ENCODE assay signal across 21 cellular contexts in the genomic region with DNA sequence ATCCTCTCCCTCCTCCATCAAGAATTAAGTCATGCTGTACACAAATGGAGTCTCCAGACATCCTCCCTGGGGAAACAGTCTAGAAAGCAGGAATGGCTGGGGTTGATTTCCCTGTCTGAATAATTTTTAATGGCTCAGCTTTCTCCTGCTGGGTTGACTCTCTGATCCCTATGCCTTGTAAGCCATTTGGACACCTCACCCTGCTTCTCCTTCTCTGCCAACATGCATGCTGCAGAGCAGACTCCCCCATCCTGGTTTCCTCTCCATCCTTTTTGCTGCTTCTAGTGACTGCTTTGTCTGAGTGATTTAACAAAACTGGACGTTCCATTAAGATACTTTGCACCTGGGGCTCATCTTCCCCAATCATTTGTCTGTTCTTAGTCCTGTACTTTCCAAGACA. TPM values are rescaled to one million over a fixed set of nuclear protein-coding genes. Genes with fewer than 3 reads are reported as not detected.
"Had no signal": no experiment of that assay in that cellular context is flagged by ENCODE, and none has a peak within 500 bp of the region (broad histone marks: within the 10 kb centered on the region; RNA-seq: fewer than 3 reads in every experiment).

No MANE protein-coding gene starts in this region.

- H3K27ac ChIP-seq: KMS-11, SJSA1, SK-N-MC had no signal

- H3K4me3 ChIP-seq: SJSA1, SK-N-MC had no signal

- ATAC-seq: HepG2 had no signal

- DNase-seq: IMR-90, Kasumi-1, MM.1S, NCI-H1092 treated with DMSO at 0.1 percent for 48 hours, NCI-H1436, NCI-H187, NCI-H2029, NCI-H2081 treated with DMSO at 0.1 percent for 48 hours, NCI-H2227 treated with DMSO at 0.1 percent for 48 hours, NCI-H524, NCI-H526 treated with DMSO at 0.1 percent for 48 hours, NCI-H774, Right ventricle myocardium superior, RPMI8226, SIG-M5 had no signal

- H3K9ac ChIP-seq: KMS-11 had no signal

- H3K4me1 ChIP-seq: SJSA1 had no signal

- H3K36me3 ChIP-seq: SJSA1 had no signal

- H3K9me3 ChIP-seq: SJSA1 had no signal

- H3K4me2 ChIP-seq: KMS-11 had no signal

- H3K27me3 ChIP-seq: SJSA1 had no signal

RNA-seq across cellular contexts. Expression of a gene that starts 22.2 kb away (rescaled TPM):
- total RNA-seq: HepG2, HT1080, IMR-90, M059J, SJSA1 had no signal
- polyA plus RNA-seq: HepG2, IMR-90 had no signal
